ENCODE assay signal across 1 cellular context in the genomic region with DNA sequence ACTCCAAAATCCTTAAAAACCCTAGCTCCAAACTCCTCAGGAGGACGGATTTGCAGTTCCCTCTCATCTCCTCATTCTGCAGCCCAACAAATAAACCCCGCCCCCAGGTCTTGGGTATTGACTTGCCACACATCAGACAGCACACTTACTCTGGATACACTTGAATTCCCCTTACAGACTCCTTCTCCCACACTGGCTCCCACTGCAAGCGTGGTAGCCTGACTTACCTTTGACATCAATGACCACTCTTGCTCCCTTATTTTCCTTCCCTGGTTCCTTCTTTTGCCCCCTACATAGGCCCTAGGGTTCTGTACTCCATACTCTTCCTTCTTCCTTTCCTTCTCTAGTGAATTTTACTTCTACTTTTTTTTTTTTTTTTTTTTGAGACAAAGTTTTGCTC.
TF ChIP-seq lines count a peak whose summit lies in the region.

No MANE protein-coding gene starts in this region.

TF ChIP-seq in K562, 482 proteins besides CTCF, POLR2A, EP300 and RAD21 (continued from another document):
- TF ChIP-seq, protein P1, sequence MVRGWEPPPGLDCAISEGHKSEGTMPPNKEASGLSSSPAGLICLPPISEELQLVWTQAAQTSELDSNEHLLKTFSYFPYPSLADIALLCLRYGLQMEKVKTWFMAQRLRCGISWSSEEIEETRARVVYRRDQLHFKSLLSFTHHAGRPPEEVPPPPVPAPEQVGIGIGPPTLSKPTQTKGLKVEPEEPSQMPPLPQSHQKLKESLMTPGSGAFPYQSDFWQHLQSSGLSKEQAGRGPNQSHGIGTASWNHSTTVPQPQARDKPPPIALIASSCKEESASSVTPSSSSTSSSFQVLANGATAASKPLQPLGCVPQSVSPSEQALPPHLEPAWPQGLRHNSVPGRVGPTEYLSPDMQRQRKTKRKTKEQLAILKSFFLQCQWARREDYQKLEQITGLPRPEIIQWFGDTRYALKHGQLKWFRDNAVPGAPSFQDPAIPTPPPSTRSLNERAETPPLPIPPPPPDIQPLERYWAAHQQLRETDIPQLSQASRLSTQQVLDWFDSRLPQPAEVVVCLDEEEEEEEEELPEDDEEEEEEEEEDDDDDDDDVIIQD (CRISPR knock-in tag; IDR thresholded peaks at IDR 0.05), result no peak
- TF ChIP-seq, protein P2, sequence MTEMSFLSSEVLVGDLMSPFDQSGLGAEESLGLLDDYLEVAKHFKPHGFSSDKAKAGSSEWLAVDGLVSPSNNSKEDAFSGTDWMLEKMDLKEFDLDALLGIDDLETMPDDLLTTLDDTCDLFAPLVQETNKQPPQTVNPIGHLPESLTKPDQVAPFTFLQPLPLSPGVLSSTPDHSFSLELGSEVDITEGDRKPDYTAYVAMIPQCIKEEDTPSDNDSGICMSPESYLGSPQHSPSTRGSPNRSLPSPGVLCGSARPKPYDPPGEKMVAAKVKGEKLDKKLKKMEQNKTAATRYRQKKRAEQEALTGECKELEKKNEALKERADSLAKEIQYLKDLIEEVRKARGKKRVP (CRISPR knock-in tag; IDR thresholded peaks at IDR 0.05), result no peak
- no peak for TF ChIP-seq RHOXF2B (CRISPR knock-in tag; conservative IDR thresholded peaks at IDR 0.05)
- no peak for TF ChIP-seq RBM15 (IDR thresholded peaks at IDR 0.05; ENCODE audit: insufficient read depth, low read length)
- no peak for TF ChIP-seq E2F3 (CRISPR knock-in tag; IDR thresholded peaks at IDR 0.05)
- no peak for TF ChIP-seq CHD1 (IDR thresholded peaks at IDR 0.05; ENCODE audit: low read length)
- TF ChIP-seq ZNF324 (CRISPR knock-in tag; IDR thresholded peaks at IDR 0.05), result no peak
- no peak for TF ChIP-seq RBM14 (IDR thresholded peaks at IDR 0.05; ENCODE audit: borderline replicate concordance, insufficient read depth, low read depth, low read length)
